Comparison of ENCODE assay signal across 24 cellular contexts in genomic region chr7:135254-135653, GRCh38. TPM values are rescaled to one million over a fixed set of nuclear protein-coding genes. Genes with fewer than 3 reads are reported as not detected.
"Had no signal": no experiment of that assay in that cellular context is flagged by ENCODE, and none has a peak within 500 bp of the region (broad histone marks: within the 10 kb centered on the region; RNA-seq: fewer than 3 reads in every experiment).

No MANE protein-coding gene starts in this region.

- H3K27ac Mint-ChIP-seq: activated B cell treated with CpG ODN at 0.5 μM for 24 hours; activated CD4-positive, alpha-beta memory T cell treated with anti-CD3 and anti-CD28 coated beads for 36 hours; activated CD4-positive, alpha-beta T cell treated with anti-CD3 and anti-CD28 coated beads, Interleukin-2, amount 10 ng/mL, durations not matched to agents 7 days and 5 days; activated naive CD4-positive, alpha-beta T cell treated with anti-CD3 and anti-CD28 coated beads, Interleukin-2, amount 50 U/mL, for 24 hours; activated T-cell treated with anti-CD3 and anti-CD28 coated beads, Interleukin-2, amount 50 U/mL, for 72 hours; activated T-helper 2 cell treated with anti-CD3 and anti-CD28 coated beads, Interferon-gamma antibody, Interleukin-2, Interleukin-4, amounts not matched to agents 10 μg/mL and 5 μg/mL and 100 μg/mL, durations not matched to agents 14 hours and 24 hours and 36 hours; T-cell had no signal

- H3K27me3 ChIP-seq: MG63 had no signal

- H3K4me1 Mint-ChIP-seq: activated B cell treated with CpG ODN at 0.5 μM for 24 hours; activated CD4-positive, alpha-beta T cell treated with anti-CD3 and anti-CD28 coated beads, Interleukin-2, amount 10 ng/mL, durations not matched to agents 7 days and 5 days; activated naive CD4-positive, alpha-beta T cell treated with anti-CD3 and anti-CD28 coated beads, Interleukin-2, amount 50 U/mL, for 24 hours; T-cell had no signal

- H3K36me3 Mint-ChIP-seq: activated CD4-positive, alpha-beta memory T cell treated with anti-CD3 and anti-CD28 coated beads for 36 hours; activated naive CD4-positive, alpha-beta T cell treated with anti-CD3 and anti-CD28 coated beads, Interleukin-2, amount 50 U/mL, for 24 hours; T-cell had no signal

- H3K4me3 Mint-ChIP-seq: activated B cell treated with CpG ODN at 0.5 μM for 24 hours; activated CD4-positive, alpha-beta memory T cell treated with anti-CD3 and anti-CD28 coated beads for 36 hours; activated CD4-positive, alpha-beta T cell treated with anti-CD3 and anti-CD28 coated beads, Interleukin-2, amount 10 ng/mL, durations not matched to agents 7 days and 5 days; activated naive CD4-positive, alpha-beta T cell treated with anti-CD3 and anti-CD28 coated beads, Interleukin-2, amount 50 U/mL, for 24 hours; activated T-cell treated with anti-CD3 and anti-CD28 coated beads, Interleukin-2, amount 50 U/mL, for 72 hours; T-cell had no signal

- H3K9me3 ChIP-seq: MG63 had no signal

- H3K27me3 Mint-ChIP-seq: activated CD4-positive, alpha-beta T cell treated with anti-CD3 and anti-CD28 coated beads, Interleukin-2, amount 10 ng/mL, durations not matched to agents 7 days and 5 days; activated naive CD4-positive, alpha-beta T cell treated with anti-CD3 and anti-CD28 coated beads, Interleukin-2, amount 50 U/mL, for 24 hours had no signal

- H3K4me3 ChIP-seq: MG63 had no signal

- DNase-seq: activated B cell treated with CpG ODN at 0.5 μM for 24 hours; activated CD4-positive, alpha-beta memory T cell treated with anti-CD3 and anti-CD28 coated beads for 36 hours; activated CD4-positive, alpha-beta T cell treated with anti-CD3 and anti-CD28 coated beads, Interleukin-2, amount 10 ng/mL, durations not matched to agents 7 days and 5 days; activated CD8-positive, alpha-beta memory T cell treated with anti-CD3 and anti-CD28 coated beads for 24 hours; activated naive CD4-positive, alpha-beta T cell; activated T-cell treated with anti-CD3 and anti-CD28 coated beads for 4 hours; activated T-cell treated with anti-CD3 and anti-CD28 coated beads, Interleukin-2, amount 50 U/mL, for 72 hours; MG63; MV-4-11; NCI-H1105; NCI-H1436; NCI-H1694 treated with DMSO at 0.1 percent for 48 hours; NCI-H2029 treated with DMSO at 0.1 percent for 48 hours; NCI-H345; NCI-H510A; NCI-H526 treated with DMSO at 0.1 percent for 48 hours; NCI-H82; SIG-M5; T-cell; T-helper 2 cell; T1000 had no signal

- H3K36me3 ChIP-seq: MG63 had no signal

- H3K9me3 Mint-ChIP-seq: activated B cell treated with CpG ODN at 0.5 μM for 24 hours; activated CD4-positive, alpha-beta memory T cell treated with anti-CD3 and anti-CD28 coated beads for 36 hours; activated CD4-positive, alpha-beta T cell treated with anti-CD3 and anti-CD28 coated beads, Interleukin-2, amount 10 ng/mL, durations not matched to agents 7 days and 5 days; activated naive CD4-positive, alpha-beta T cell treated with anti-CD3 and anti-CD28 coated beads, Interleukin-2, amount 50 U/mL, for 24 hours; activated T-cell treated with anti-CD3 and anti-CD28 coated beads, Interleukin-2, amount 50 U/mL, for 72 hours; activated T-helper 2 cell treated with anti-CD3 and anti-CD28 coated beads, Interferon-gamma antibody, Interleukin-2, Interleukin-4, amounts not matched to agents 10 μg/mL and 5 μg/mL and 100 μg/mL, durations not matched to agents 14 hours and 24 hours and 36 hours; T-cell had no signal

RNA-seq across cellular contexts. Expression of gene FAM20C, which starts 57.1 kb away (rescaled TPM):
- total RNA-seq: OCI-LY7 had no signal
